Comparison of ENCODE assay signal across 24 cellular contexts in genomic region chr6:400815-401214, GRCh38. TPM values are rescaled to one million over a fixed set of nuclear protein-coding genes. Genes with fewer than 3 reads are reported as not detected.
A peak's percentile ranks its signal among the peaks of the same experiment; 100 is the strongest.
DNase-seq lines count a peak whose midpoint lies in the region; ATAC-seq lines count a peak whose summit lies in the region.
"Had no signal": no experiment of that assay in that cellular context is flagged by ENCODE, and none has a peak within 500 bp of the region (broad histone marks: within the 10 kb centered on the region; RNA-seq: fewer than 3 reads in every experiment).

No MANE protein-coding gene starts in this region.

- H3K9me3 Mint-ChIP-seq in activated T-cell treated with anti-CD3 and anti-CD28 coated beads, Interleukin-2, amount 50 U/mL, for 24 hours = no peaks in the 10 kb centered on the region
- H3K9me3 Mint-ChIP-seq in activated CD4-positive, alpha-beta memory T cell treated with anti-CD3 and anti-CD28 coated beads, Interleukin-2, amount 10 ng/mL, durations not matched to agents 7 days and 5 days = no peaks in the 10 kb centered on the region
- no peaks in the 10 kb centered on the region for H3K9me3 Mint-ChIP-seq in naive B cell
- H3K9me3 Mint-ChIP-seq: effector memory CD8-positive, alpha-beta T cell; natural killer cell treated with Interleukin-12 subunit alpha and Interleukin-12 subunit beta and Interleukin-15 and Interleukin-18, amount 100 ng/mL, for 72 hours had no signal

- CTCF ChIA-PET in activated CD4-positive, alpha-beta memory T cell treated with anti-CD3 and anti-CD28 coated beads, Interleukin-2, amount 10 ng/mL, durations not matched to agents 7 days and 5 days (lab: Charles Lee) = interaction anchor here (1.4 kb wide), 1 partner anchor 192 kb away, joined by 3 read pairs; no protein-coding TSS in a partner anchor

- peaks cover 91% of the 10 kb centered on the region for H3K4me1 Mint-ChIP-seq in activated T-cell treated with anti-CD3 and anti-CD28 coated beads, Interleukin-2, amount 50 U/mL, for 24 hours (ENCODE audit: low read depth)
- peaks cover 93% of the 10 kb centered on the region for H3K4me1 Mint-ChIP-seq in activated CD4-positive, alpha-beta memory T cell treated with anti-CD3 and anti-CD28 coated beads, Interleukin-2, amount 10 ng/mL, durations not matched to agents 7 days and 5 days
- H3K4me1 Mint-ChIP-seq in naive B cell = peaks cover 71 to 88% (median 72%) of the 10 kb centered on the region in 3 donors
- H3K4me1 Mint-ChIP-seq: H9 had no signal

- no peak for DNase-seq in activated T-cell treated with anti-CD3 and anti-CD28 coated beads, Interleukin-2, amount 50 U/mL, for 24 hours
- DNase-seq in activated T-cell treated with anti-CD3 and anti-CD28 coated beads for 4 hours = no peak
- no peak for DNase-seq in activated CD4-positive, alpha-beta memory T cell treated with anti-CD3 and anti-CD28 coated beads, Interleukin-2, amount 10 ng/mL, durations not matched to agents 7 days and 5 days
- no peak for DNase-seq in naive B cell
- DNase-seq in A172 (ENCODE audit: low spot score) = no peak
- DNase-seq in left cardiac atrium = no peak
- DNase-seq in NCI-H2029 (lab: John Stamatoyannopoulos, UW) = no peak
- DNase-seq: ACHN; DMS79; effector memory CD8-positive, alpha-beta T cell; erythroblast; GF-D8; H9; head of caudate nucleus; KBM-7; MG63; NCI-H1417 treated with DMSO at 0.1 percent for 48 hours; NCI-H345; SIG-M5; transverse colon had no signal

- POLR2A ChIA-PET in activated CD4-positive, alpha-beta memory T cell treated with anti-CD3 and anti-CD28 coated beads, Interleukin-2, amount 10 ng/mL, durations not matched to agents 7 days and 5 days (lab: Charles Lee) = interaction anchor here (0.6 to 15.6 kb wide), 10 partner anchors 8 to 212 kb away, joined by 3 to 328 read pairs (median 4); partner anchors contain the start of genes DUSP22 and IRF4

- no peak for ATAC-seq in naive B cell (ENCODE audit: low read depth in 2 of 2)
- ATAC-seq in left cardiac atrium = no peak

- intact Hi-C loops in left cardiac atrium (cut with DNase I) = no loop called here

- peak overlapping the region; percentile 97 for H3K27ac Mint-ChIP-seq in activated T-cell treated with anti-CD3 and anti-CD28 coated beads, Interleukin-2, amount 50 U/mL, for 24 hours
- H3K27ac Mint-ChIP-seq in activated CD4-positive, alpha-beta memory T cell treated with anti-CD3 and anti-CD28 coated beads, Interleukin-2, amount 10 ng/mL, durations not matched to agents 7 days and 5 days = peak overlapping the region; percentile 49
- peak overlapping the region in 5 of 6 donors; percentile 69 to 95 (median 82) for H3K27ac Mint-ChIP-seq in naive B cell
- H3K27ac Mint-ChIP-seq: H9 had no signal

- H3K27me3 Mint-ChIP-seq in activated T-cell treated with anti-CD3 and anti-CD28 coated beads, Interleukin-2, amount 50 U/mL, for 24 hours = no peaks in the 10 kb centered on the region
- no peaks in the 10 kb centered on the region for H3K27me3 Mint-ChIP-seq in activated CD4-positive, alpha-beta memory T cell treated with anti-CD3 and anti-CD28 coated beads, Interleukin-2, amount 10 ng/mL, durations not matched to agents 7 days and 5 days
- H3K27me3 Mint-ChIP-seq in naive B cell = no peaks in the 10 kb centered on the region

- H3K4me3 Mint-ChIP-seq in activated T-cell treated with anti-CD3 and anti-CD28 coated beads, Interleukin-2, amount 50 U/mL, for 24 hours = peak overlapping the region; percentile 79
- no peak overlapping the region for H3K4me3 Mint-ChIP-seq in activated CD4-positive, alpha-beta memory T cell treated with anti-CD3 and anti-CD28 coated beads, Interleukin-2, amount 10 ng/mL, durations not matched to agents 7 days and 5 days
- H3K4me3 Mint-ChIP-seq in naive B cell = peak overlapping the region in 2 of 8 donors; percentile 22 to 35
- H3K4me3 Mint-ChIP-seq: effector memory CD8-positive, alpha-beta T cell; H9 had no signal

- peak overlapping the region; percentile 3; the same call in 1 of the 2 replicates for H3K4me3 ChIP-seq in GM08714 (ENCODE audit: low read length)
- H3K4me3 ChIP-seq: coronary artery, MG63, transverse colon had no signal

- peaks cover 94% of the 10 kb centered on the region for H3K36me3 Mint-ChIP-seq in activated T-cell treated with anti-CD3 and anti-CD28 coated beads, Interleukin-2, amount 50 U/mL, for 24 hours (ENCODE audit: low read depth)
- peaks cover 93% of the 10 kb centered on the region for H3K36me3 Mint-ChIP-seq in activated CD4-positive, alpha-beta memory T cell treated with anti-CD3 and anti-CD28 coated beads, Interleukin-2, amount 10 ng/mL, durations not matched to agents 7 days and 5 days (ENCODE audit: low read depth)
- peaks cover 33 to 37% of the 10 kb centered on the region in 2 donors for H3K36me3 Mint-ChIP-seq in naive B cell

RNA-seq across cellular contexts. Expression of gene IRF4, which starts 9.3 kb away (rescaled TPM):
- total RNA-seq in activated CD4-positive, alpha-beta memory T cell treated with anti-CD3 and anti-CD28 coated beads, Interleukin-2, amount 10 ng/mL, durations not matched to agents 7 days and 5 days = 100 to 1,000 TPM; 171 to 178 TPM
- 10 to 100 TPM; 20.8 to 45.7 (median 34.9) TPM for polyA plus RNA-seq in naive B cell (ENCODE audit: low read depth in 6 of 6)
- total RNA-seq in A172 (2014; rRNA removed; shearing (Covaris generic)) = 0.29 TPM in 1 of 2 replicates, not detected in the other
- total RNA-seq in left cardiac atrium = 1 to 10 TPM in 1 of 2 donors, under 1 TPM in 1; 0.65 to 1.6 TPM
- total RNA-seq: HT-29 had no signal

Comparison
In these comparisons a context has a peak if more than half of its experiments do, and no peak if none do; other contexts are left out.
1. RNA of gene IRF4, which starts 9.3 kb away (total RNA-seq): 171 to 178 TPM in activated CD4-positive, alpha-beta memory T cell treated with anti-CD3 and anti-CD28 coated beads, Interleukin-2, amount 10 ng/mL, durations not matched to agents 7 days and 5 days; 0.65 to 1.6 TPM in left cardiac atrium and 0.29 TPM in A172; every median in the first group is over 10 times any median in the second.
2. Peak in every context shown above with its lines, with median percentiles within 50 percentile points of each other: H3K27ac Mint-ChIP-seq.